In the genomic region with DNA sequence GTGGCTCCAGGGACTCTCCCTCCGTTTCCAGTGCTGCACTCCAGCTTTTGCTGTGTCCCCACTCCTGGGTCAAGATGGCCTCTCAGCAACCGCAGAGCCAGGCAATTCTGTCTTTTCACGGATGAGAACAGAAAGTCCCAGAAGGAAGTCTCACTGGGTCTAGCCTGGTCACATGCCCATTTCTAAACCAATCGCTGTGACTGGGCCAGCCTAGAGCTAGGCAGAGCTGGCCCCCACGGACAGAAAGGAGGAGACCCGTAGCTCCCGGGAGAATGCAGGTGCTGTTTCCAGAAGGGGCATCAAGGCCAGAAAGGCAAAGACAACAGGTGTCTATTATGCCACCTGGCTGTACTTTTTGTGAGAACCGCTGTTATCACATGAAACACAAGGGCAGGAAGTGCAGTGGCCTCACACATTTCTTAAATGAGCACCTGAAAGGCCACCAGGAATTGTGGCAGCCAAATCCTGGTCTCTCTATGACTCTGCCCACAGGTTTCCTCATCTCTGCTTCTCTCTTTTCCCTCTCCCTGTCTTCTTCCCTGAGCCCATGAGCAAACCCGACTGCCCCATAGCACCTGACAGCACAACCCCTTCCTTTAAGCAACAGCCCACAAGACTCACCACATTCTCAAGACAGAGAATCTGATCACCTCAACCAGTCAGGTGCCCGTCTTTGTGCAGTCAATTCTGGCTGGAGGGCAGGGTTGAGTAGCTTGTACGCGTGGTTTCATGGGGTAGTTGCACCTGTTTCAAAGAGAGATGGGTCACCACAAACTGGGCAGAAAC, we compare ENCODE assay signal across 1 cellular context.
TF ChIP-seq lines count a peak whose summit lies in the region.

No MANE protein-coding gene starts in this region.

TF ChIP-seq in GM12878, 131 proteins besides CTCF, POLR2A, EP300 and RAD21 (continued from another document and continues in another):
- TF ChIP-seq IRF3 (IDR thresholded peaks at IDR 0.05) (no peak), NFYA (IDR thresholded peaks at IDR 0.05; ENCODE audit: borderline replicate concordance, low read depth, low read length) (no peak), PML (IDR thresholded peaks at IDR 0.05; ENCODE audit: low read length) (no peak), ZNF24 (IDR thresholded peaks at IDR 0.05) (no peak), PAX5 (IDR thresholded peaks at IDR 0.05; ENCODE audit: borderline replicate concordance, low read depth, low read length) (peak; percentile 85), CHD2 (IDR thresholded peaks at IDR 0.05; ENCODE audit: borderline replicate concordance, low read depth, low read length) (no peak), BHLHE40 (IDR thresholded peaks at IDR 0.05; ENCODE audit: borderline replicate concordance in 1 of 2, low read depth in 2 of 2, low read length in 1 of 2) (peak; percentile 76 to 89; a peak in 3 of 4 replicates), TCF7 (IDR thresholded peaks at IDR 0.05; ENCODE audit: borderline replicate concordance) (no peak), MLLT1 (IDR thresholded peaks at IDR 0.05) (peak; percentile 84), NR2C2 (IDR thresholded peaks at IDR 0.05; ENCODE audit: borderline replicate concordance, control insufficient read depth, insufficient read length, low read depth) (no peak), CUX1 (IDR thresholded peaks at IDR 0.05; ENCODE audit: insufficient replicate concordance, low read depth, low read length) (no peak), MTA2 (IDR thresholded peaks at IDR 0.05; ENCODE audit: low read depth) (peak; percentile 77), RUNX3 (IDR thresholded peaks at IDR 0.05; ENCODE audit: low read length) (peak; percentile 92), GATAD2B (conservative IDR thresholded peaks at IDR 0.05; ENCODE audit: low read depth) (no peak), KLF5 (IDR thresholded peaks at IDR 0.05; ENCODE audit: partially characterized antibody) (no peak), CREM (IDR thresholded peaks at IDR 0.05; ENCODE audit: low read depth) (peak; percentile 52; the same call in 1 of the 2 replicates), ZNF384 (IDR thresholded peaks at IDR 0.05; ENCODE audit: borderline replicate concordance, low read depth, low read length) (no peak), POU2F2 (IDR thresholded peaks at IDR 0.05; ENCODE audit: borderline replicate concordance, low read depth, low read length) (0 out of 3 replicates have a peak, but pooled peaks have one; percentile 27), NFIC (IDR thresholded peaks at IDR 0.05; ENCODE audit: low read depth, low read length) (peak; percentile 43; the same call in 1 of the 2 replicates), JUNB (IDR thresholded peaks at IDR 0.05) (no peak), CREB1 (IDR thresholded peaks at IDR 0.05; ENCODE audit: low read depth) (no peak), IRF5 (IDR thresholded peaks at IDR 0.05; ENCODE audit: borderline replicate concordance) (no peak; the same call in 1 of the 2 replicates), RELB (IDR thresholded peaks at IDR 0.05; ENCODE audit: low read depth) (peak; percentile 79), TCF12 (IDR thresholded peaks at IDR 0.05; ENCODE audit: low read depth, low read length) (peak; percentile 92), TAF1 (IDR thresholded peaks at IDR 0.05; ENCODE audit: borderline replicate concordance, low read depth, low read length) (no peak), ZNF622 (IDR thresholded peaks at IDR 0.05) (no peak), POLR2AphosphoS5 (IDR thresholded peaks at IDR 0.05; ENCODE audit: low read length) (no peak), KAT2A (conservative IDR thresholded peaks at IDR 0.05; ENCODE audit: control insufficient read depth, low read depth, low read length) (no peak), CBFB (IDR thresholded peaks at IDR 0.05; ENCODE audit: low read depth) (peak; percentile 82), USF1 (IDR thresholded peaks at IDR 0.05; ENCODE audit: borderline replicate concordance, extremely low read length, insufficient read depth, low read depth, low read length) (peak; percentile 84), ZZZ3 (IDR thresholded peaks at IDR 0.05; ENCODE audit: control insufficient read depth, insufficient read length, low read depth) (no peak), FOS (IDR thresholded peaks at IDR 0.05; ENCODE audit: borderline replicate concordance, extremely low read depth, insufficient read length) (no peak)
- TF ChIP-seq, protein P1, sequence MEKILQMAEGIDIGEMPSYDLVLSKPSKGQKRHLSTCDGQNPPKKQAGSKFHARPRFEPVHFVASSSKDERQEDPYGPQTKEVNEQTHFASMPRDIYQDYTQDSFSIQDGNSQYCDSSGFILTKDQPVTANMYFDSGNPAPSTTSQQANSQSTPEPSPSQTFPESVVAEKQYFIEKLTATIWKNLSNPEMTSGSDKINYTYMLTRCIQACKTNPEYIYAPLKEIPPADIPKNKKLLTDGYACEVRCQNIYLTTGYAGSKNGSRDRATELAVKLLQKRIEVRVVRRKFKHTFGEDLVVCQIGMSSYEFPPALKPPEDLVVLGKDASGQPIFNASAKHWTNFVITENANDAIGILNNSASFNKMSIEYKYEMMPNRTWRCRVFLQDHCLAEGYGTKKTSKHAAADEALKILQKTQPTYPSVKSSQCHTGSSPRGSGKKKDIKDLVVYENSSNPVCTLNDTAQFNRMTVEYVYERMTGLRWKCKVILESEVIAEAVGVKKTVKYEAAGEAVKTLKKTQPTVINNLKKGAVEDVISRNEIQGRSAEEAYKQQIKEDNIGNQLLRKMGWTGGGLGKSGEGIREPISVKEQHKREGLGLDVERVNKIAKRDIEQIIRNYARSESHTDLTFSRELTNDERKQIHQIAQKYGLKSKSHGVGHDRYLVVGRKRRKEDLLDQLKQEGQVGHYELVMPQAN (conservative IDR thresholded peaks at IDR 0.05), result no peak
- TF ChIP-seq, protein P2, sequence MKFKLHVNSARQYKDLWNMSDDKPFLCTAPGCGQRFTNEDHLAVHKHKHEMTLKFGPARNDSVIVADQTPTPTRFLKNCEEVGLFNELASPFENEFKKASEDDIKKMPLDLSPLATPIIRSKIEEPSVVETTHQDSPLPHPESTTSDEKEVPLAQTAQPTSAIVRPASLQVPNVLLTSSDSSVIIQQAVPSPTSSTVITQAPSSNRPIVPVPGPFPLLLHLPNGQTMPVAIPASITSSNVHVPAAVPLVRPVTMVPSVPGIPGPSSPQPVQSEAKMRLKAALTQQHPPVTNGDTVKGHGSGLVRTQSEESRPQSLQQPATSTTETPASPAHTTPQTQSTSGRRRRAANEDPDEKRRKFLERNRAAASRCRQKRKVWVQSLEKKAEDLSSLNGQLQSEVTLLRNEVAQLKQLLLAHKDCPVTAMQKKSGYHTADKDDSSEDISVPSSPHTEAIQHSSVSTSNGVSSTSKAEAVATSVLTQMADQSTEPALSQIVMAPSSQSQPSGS (IDR thresholded peaks at IDR 0.05; ENCODE audit: low read length), result peak; percentile 17; the same call in 1 of the 2 replicates
- TF ChIP-seq, protein P3, sequence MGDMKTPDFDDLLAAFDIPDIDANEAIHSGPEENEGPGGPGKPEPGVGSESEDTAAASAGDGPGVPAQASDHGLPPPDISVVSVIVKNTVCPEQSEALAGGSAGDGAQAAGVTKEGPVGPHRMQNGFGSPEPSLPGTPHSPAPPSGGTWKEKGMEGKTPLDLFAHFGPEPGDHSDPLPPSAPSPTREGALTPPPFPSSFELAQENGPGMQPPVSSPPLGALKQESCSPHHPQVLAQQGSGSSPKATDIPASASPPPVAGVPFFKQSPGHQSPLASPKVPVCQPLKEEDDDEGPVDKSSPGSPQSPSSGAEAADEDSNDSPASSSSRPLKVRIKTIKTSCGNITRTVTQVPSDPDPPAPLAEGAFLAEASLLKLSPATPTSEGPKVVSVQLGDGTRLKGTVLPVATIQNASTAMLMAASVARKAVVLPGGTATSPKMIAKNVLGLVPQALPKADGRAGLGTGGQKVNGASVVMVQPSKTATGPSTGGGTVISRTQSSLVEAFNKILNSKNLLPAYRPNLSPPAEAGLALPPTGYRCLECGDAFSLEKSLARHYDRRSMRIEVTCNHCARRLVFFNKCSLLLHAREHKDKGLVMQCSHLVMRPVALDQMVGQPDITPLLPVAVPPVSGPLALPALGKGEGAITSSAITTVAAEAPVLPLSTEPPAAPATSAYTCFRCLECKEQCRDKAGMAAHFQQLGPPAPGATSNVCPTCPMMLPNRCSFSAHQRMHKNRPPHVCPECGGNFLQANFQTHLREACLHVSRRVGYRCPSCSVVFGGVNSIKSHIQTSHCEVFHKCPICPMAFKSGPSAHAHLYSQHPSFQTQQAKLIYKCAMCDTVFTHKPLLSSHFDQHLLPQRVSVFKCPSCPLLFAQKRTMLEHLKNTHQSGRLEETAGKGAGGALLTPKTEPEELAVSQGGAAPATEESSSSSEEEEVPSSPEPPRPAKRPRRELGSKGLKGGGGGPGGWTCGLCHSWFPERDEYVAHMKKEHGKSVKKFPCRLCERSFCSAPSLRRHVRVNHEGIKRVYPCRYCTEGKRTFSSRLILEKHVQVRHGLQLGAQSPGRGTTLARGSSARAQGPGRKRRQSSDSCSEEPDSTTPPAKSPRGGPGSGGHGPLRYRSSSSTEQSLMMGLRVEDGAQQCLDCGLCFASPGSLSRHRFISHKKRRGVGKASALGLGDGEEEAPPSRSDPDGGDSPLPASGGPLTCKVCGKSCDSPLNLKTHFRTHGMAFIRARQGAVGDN (IDR thresholded peaks at IDR 0.05), result peak; percentile 19; the same call in 1 of the 2 replicates
